23 cellular contexts compared by ENCODE assay signal in the genomic region with DNA sequence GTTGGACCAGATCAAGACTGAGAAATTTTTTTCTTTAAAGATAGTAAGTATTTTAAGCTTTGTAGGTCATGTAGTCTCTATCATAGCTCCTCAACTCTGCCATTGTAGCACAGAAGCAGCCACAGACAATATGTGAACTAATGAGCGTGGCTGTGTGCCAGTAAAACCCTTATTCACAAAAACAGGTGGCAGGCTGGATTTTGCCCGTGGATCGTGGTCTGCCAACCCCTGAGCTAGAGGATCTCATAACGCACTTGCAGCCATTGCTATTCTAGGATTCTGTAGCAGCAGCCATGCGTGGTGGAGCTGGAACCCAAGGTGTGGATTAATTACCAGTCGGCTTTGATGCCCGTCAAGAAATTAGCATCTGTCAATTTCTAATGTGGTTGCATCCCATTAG.
DNase-seq lines count a peak whose midpoint lies in the region; ATAC-seq and TF ChIP-seq lines count a peak whose summit lies in the region.
"Had no signal": no experiment of that assay in that cellular context is flagged by ENCODE, and none has a peak within 500 bp of the region (broad histone marks: within the 10 kb centered on the region; RNA-seq: fewer than 3 reads in every experiment).

No MANE protein-coding gene starts in this region.

- H3K27ac ChIP-seq in tibial nerve: no peak overlapping the region
- H3K27ac ChIP-seq: dorsolateral prefrontal cortex, upper lobe of left lung had no signal

- peaks cover 19 to 35% (median 31%) of the 10 kb centered on the region in 4 donors for H3K4me1 Mint-ChIP-seq in naive thymus-derived CD8-positive, alpha-beta T cell
- H3K4me1 Mint-ChIP-seq: mesothelial cell of epicardium had no signal

- no peak for TF ChIP-seq EP300 in tibial nerve (IDR thresholded peaks at IDR 0.05)

- intact Hi-C loops in sciatic nerve (cut with DNase I): no loop called here

- 74 to 84% methylated on average over 7 of the region's 7 CpGs for WGBS in tibial nerve, 2 donors

- H3K4me3 Mint-ChIP-seq in naive thymus-derived CD8-positive, alpha-beta T cell: no peak overlapping the region
- H3K4me3 Mint-ChIP-seq: activated CD4-positive, alpha-beta memory T cell treated with anti-CD3 and anti-CD28 coated beads for 36 hours; GM23338; mesothelial cell of epicardium; nephron had no signal

- no peaks in the 10 kb centered on the region for H3K9me3 ChIP-seq in tibial nerve
- H3K9me3 ChIP-seq: upper lobe of left lung had no signal

- H3K27me3 ChIP-seq in tibial nerve: no peaks in the 10 kb centered on the region
- H3K27me3 ChIP-seq: dorsolateral prefrontal cortex, upper lobe of left lung had no signal

- peaks cover 3 to 31% (median 14%) of the 10 kb centered on the region in 3 donors for H3K36me3 Mint-ChIP-seq in naive thymus-derived CD8-positive, alpha-beta T cell

- POLR2A ChIA-PET in naive thymus-derived CD8-positive, alpha-beta T cell (lab: Charles Lee): no interaction called here

- no peak for TF ChIP-seq CTCF in tibial nerve (IDR thresholded peaks at IDR 0.05)

- H3K27ac Mint-ChIP-seq in naive thymus-derived CD8-positive, alpha-beta T cell: peak overlapping the region in 1 of 10 donors; percentile 28
- H3K27ac Mint-ChIP-seq: activated CD4-positive, alpha-beta memory T cell treated with anti-CD3 and anti-CD28 coated beads for 36 hours; GM23338; mesothelial cell of epicardium; nephron had no signal

- peaks cover 0 to 35% (median 0%) of the 10 kb centered on the region in 3 donors for H3K36me3 ChIP-seq in tibial nerve
- H3K36me3 ChIP-seq: upper lobe of left lung had no signal

- peaks cover 0 to 3% (median 0%) of the 10 kb centered on the region in 9 donors for H3K9me3 Mint-ChIP-seq in naive thymus-derived CD8-positive, alpha-beta T cell
- H3K9me3 Mint-ChIP-seq: activated CD4-positive, alpha-beta memory T cell treated with anti-CD3 and anti-CD28 coated beads for 36 hours; GM23338 had no signal

- no peak for TF ChIP-seq POLR2A in tibial nerve (IDR thresholded peaks at IDR 0.05)

- H3K4me1 ChIP-seq in tibial nerve: peaks cover 0 to 12% (median 5%) of the 10 kb centered on the region in 4 donors

- no peak overlapping the region for H3K4me3 ChIP-seq in tibial nerve
- H3K4me3 ChIP-seq: dorsolateral prefrontal cortex, GM23338, upper lobe of left lung had no signal

- ATAC-seq in sciatic nerve: no peak
- no peak for ATAC-seq in naive thymus-derived CD8-positive, alpha-beta T cell
- ATAC-seq: activated CD4-positive, CD25-positive, alpha-beta regulatory T cell treated with anti-CD3 and anti-CD28 coated beads, Interleukin-2, amount 50 U/mL, for 24 hours; GM23338; left ventricle myocardium superior had no signal

- peaks cover 0 to 7% (median 0%) of the 10 kb centered on the region in 5 donors for H3K27me3 Mint-ChIP-seq in naive thymus-derived CD8-positive, alpha-beta T cell
- H3K27me3 Mint-ChIP-seq: activated CD4-positive, alpha-beta memory T cell treated with anti-CD3 and anti-CD28 coated beads for 36 hours; activated naive CD8-positive, alpha-beta T cell treated with anti-CD3 and anti-CD28 coated beads, Interleukin-2, amount 10 ng/mL, durations not matched to agents 7 days and 5 days had no signal

- DNase-seq in LHCN-M2 (ENCODE audit: low read depth): peak; percentile 46
- peak; percentile 94 for DNase-seq in NCI-H1694 treated with DMSO at 0.1 percent for 48 hours (lab: John Stamatoyannopoulos, UW)
- peak; percentile 65 for DNase-seq in NCI-H524 treated with DMSO at 0.1 percent for 48 hours (lab: John Stamatoyannopoulos, UW)
- DNase-seq in cerebellum (ENCODE audit: low spot score): peak; percentile 36
- no peak for DNase-seq in tibial nerve (ENCODE audit: low spot score in 2 of 2)
- no peak for DNase-seq in sciatic nerve (ENCODE audit: low spot score)
- no peak for DNase-seq in naive thymus-derived CD8-positive, alpha-beta T cell
- no peak for DNase-seq in germinal center (ENCODE audit: low spot score)
- DNase-seq: activated effector memory CD4-positive, alpha-beta T cell treated with Interleukin-2 at 50 U/mL for 16 hours; activated naive CD8-positive, alpha-beta T cell treated with anti-CD3 and anti-CD28 coated beads, Interleukin-2, amount 10 ng/mL, durations not matched to agents 7 days and 5 days; central memory CD4-positive, alpha-beta T cell; left ventricle myocardium superior; MV-4-11; retina; Right ventricle myocardium superior; SW 1271; upper lobe of left lung had no signal

Comparison
In these comparisons a context has a peak if more than half of its experiments do, and no peak if none do; other contexts are left out.
1. DNase-seq: peak in LHCN-M2 (single experiment), NCI-H1694 treated with DMSO at 0.1 percent for 48 hours (single experiment), NCI-H524 treated with DMSO at 0.1 percent for 48 hours (single experiment) and cerebellum (single experiment); none in tibial nerve (0 of 2), sciatic nerve (single experiment), naive thymus-derived CD8-positive, alpha-beta T cell (0 of 10) and germinal center (single experiment).